In the genomic region with DNA sequence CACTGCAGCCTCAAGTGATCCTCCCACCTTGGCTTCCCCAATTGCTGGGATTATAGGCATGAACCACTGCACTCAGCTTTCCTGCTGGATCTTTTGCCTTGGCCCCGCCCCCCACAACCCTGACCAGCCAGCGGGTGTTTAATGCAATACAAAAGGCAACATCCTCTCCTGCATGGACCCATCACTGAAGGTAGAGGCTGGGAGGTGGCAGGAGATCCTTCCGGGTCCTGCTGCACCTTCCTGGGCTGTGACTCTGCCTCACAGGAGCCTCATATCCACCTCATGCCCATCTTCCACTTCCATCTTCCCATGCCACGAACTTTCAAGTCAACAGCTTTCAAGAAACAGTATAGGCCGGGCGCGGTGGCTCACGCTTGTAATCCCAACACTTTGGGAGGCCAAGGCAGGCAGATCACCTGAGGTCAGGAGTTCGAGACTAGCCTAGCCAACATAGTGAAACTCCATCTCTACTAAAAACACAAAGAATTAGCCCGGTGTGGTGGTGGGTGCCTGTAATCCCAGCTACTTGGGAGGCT, we compare ENCODE assay signal across 23 cellular contexts. TPM values are rescaled to one million over a fixed set of nuclear protein-coding genes. Genes with fewer than 3 reads are reported as not detected.
"Had no signal": no experiment of that assay in that cellular context is flagged by ENCODE, and none has a peak within 500 bp of the region (broad histone marks: within the 10 kb centered on the region; RNA-seq: fewer than 3 reads in every experiment).

No MANE protein-coding gene starts in this region.

- H3K4me3 Mint-ChIP-seq: activated CD8-positive, alpha-beta T cell treated with anti-CD3 and anti-CD28 coated beads for 36 hours; activated T-helper 1 cell treated with anti-CD3 and anti-CD28 coated beads, Interleukin-12 subunit alpha, Interleukin-12 subunit beta, Interleukin-2, Interleukin-4 antibody, amounts not matched to agents 30 ng/mL and 10 ng/mL and 1 ng/mL, durations not matched to agents 14 hours and 24 hours and 36 hours; central memory CD8-positive, alpha-beta T cell; dendritic cell treated with granulocyte-macrophage colony-stimulating factor and Interleukin-4, amounts not matched to agents 40 ng/mL and 50 ng/mL, for 4 days; effector memory CD8-positive, alpha-beta T cell; naive thymus-derived CD4-positive, alpha-beta T cell had no signal

- H3K36me3 ChIP-seq: brain microvascular endothelial cell, pancreas, transverse colon had no signal

- H3K27ac Mint-ChIP-seq: activated CD8-positive, alpha-beta T cell treated with anti-CD3 and anti-CD28 coated beads for 36 hours; activated T-helper 1 cell treated with anti-CD3 and anti-CD28 coated beads, Interleukin-12 subunit alpha, Interleukin-12 subunit beta, Interleukin-2, Interleukin-4 antibody, amounts not matched to agents 30 ng/mL and 10 ng/mL and 1 ng/mL, durations not matched to agents 14 hours and 24 hours and 36 hours; dendritic cell treated with granulocyte-macrophage colony-stimulating factor and Interleukin-4, amounts not matched to agents 40 ng/mL and 50 ng/mL, for 4 days; effector memory CD8-positive, alpha-beta T cell; naive thymus-derived CD4-positive, alpha-beta T cell had no signal

- H3K9me3 Mint-ChIP-seq: activated CD8-positive, alpha-beta T cell treated with anti-CD3 and anti-CD28 coated beads for 36 hours; activated T-helper 1 cell treated with anti-CD3 and anti-CD28 coated beads, Interleukin-12 subunit alpha, Interleukin-12 subunit beta, Interleukin-2, Interleukin-4 antibody, amounts not matched to agents 30 ng/mL and 10 ng/mL and 1 ng/mL, durations not matched to agents 14 hours and 24 hours and 36 hours; central memory CD8-positive, alpha-beta T cell; dendritic cell treated with granulocyte-macrophage colony-stimulating factor and Interleukin-4, amounts not matched to agents 40 ng/mL and 50 ng/mL, for 4 days; effector memory CD8-positive, alpha-beta T cell had no signal

- DNase-seq: activated CD4-positive, alpha-beta T cell treated with anti-CD3 and anti-CD28 coated beads for 1 hour; activated CD8-positive, alpha-beta T cell treated with anti-CD3 and anti-CD28 coated beads for 36 hours; activated naive CD4-positive, alpha-beta T cell treated with Interleukin-2 at 50 U/mL for 16 hours; anterior cingulate cortex; brain microvascular endothelial cell; left cardiac atrium; mammary epithelial cell; naive thymus-derived CD4-positive, alpha-beta T cell; stimulated activated CD4-positive, alpha-beta T cell treated with anti-CD3 and anti-CD28 coated beads, Interleukin-15, amount 100 ng/mL, for 24 hours; stimulated activated CD4-positive, alpha-beta T cell treated with anti-CD3 and anti-CD28 coated beads, Interleukin-4, amount 100 ng/mL, for 1 hour; stimulated activated naive CD4-positive, alpha-beta T cell; T-helper 1 cell; T1000; transverse colon had no signal

- H3K27ac ChIP-seq: brain microvascular endothelial cell, epithelial cell of prostate, pancreas, transverse colon had no signal

- H3K4me3 ChIP-seq: pancreas, transverse colon had no signal

- H3K27me3 ChIP-seq: brain microvascular endothelial cell had no signal

- H3K9me3 ChIP-seq: pancreas, transverse colon had no signal

- H3K4me1 ChIP-seq: pancreas had no signal

RNA-seq across cellular contexts. Expression of a gene that starts 11.7 kb away (rescaled TPM):
- total RNA-seq: activated CD8-positive, alpha-beta T cell treated with anti-CD3 and anti-CD28 coated beads for 36 hours; activated T-helper 1 cell treated with anti-CD3 and anti-CD28 coated beads, Interleukin-12 subunit alpha, Interleukin-12 subunit beta, Interleukin-2, Interleukin-4 antibody, amounts not matched to agents 30 ng/mL and 10 ng/mL and 1 ng/mL, durations not matched to agents 14 hours and 24 hours and 36 hours had no signal
- polyA plus RNA-seq: naive thymus-derived CD4-positive, alpha-beta T cell had no signal

RNA-seq across cellular contexts. Expression of a gene that starts 47.4 kb away (rescaled TPM):
- total RNA-seq: activated CD8-positive, alpha-beta T cell treated with anti-CD3 and anti-CD28 coated beads for 36 hours; activated T-helper 1 cell treated with anti-CD3 and anti-CD28 coated beads, Interleukin-12 subunit alpha, Interleukin-12 subunit beta, Interleukin-2, Interleukin-4 antibody, amounts not matched to agents 30 ng/mL and 10 ng/mL and 1 ng/mL, durations not matched to agents 14 hours and 24 hours and 36 hours; frontal cortex; left cardiac atrium; mammary epithelial cell; mononuclear cell; naive thymus-derived CD4-positive, alpha-beta T cell; pancreas; skeletal muscle tissue; transverse colon had no signal
- polyA plus RNA-seq: naive thymus-derived CD4-positive, alpha-beta T cell had no signal
